ENCODE assay signal across 2 cellular contexts in the genomic region with DNA sequence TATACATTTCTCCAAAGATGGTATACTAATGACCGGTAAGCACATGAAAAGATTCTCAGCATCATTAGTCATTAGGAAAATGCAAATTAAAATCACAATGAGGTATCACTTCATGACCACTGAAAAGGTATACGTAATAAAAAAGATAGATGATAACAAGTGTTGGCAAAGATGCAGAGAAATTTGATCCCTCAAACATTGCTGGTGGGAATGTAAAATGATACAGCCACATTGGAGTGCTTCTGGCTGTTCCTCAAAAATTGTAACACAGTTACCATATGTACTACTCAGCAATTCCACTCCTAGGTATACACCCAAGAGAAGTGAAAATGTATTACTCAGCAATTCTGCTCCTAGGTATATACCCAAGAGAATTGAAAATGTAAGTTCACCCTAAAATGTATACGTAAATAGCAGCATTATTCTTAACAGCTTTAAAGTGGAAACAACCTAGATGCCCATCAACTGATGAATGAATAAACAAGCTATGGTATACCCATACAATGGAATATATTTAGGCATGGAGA.
TF ChIP-seq lines count a peak whose summit lies in the region.

No MANE protein-coding gene starts in this region.

TF ChIP-seq in HepG2, 621 proteins besides CTCF, POLR2A, EP300 and RAD21:
- TF ChIP-seq ZNF737 (CRISPR knock-in tag; IDR thresholded peaks at IDR 0.05; ENCODE audit: borderline replicate concordance) (no peak), MAFF (IDR thresholded peaks at IDR 0.05; ENCODE audit: low read depth, low read length) (peak; percentile 88), ZNF343 (CRISPR knock-in tag; IDR thresholded peaks at IDR 0.05) (no peak), MAFK (conservative IDR thresholded peaks at IDR 0.05 in 1 of 2, IDR thresholded peaks at IDR 0.05 in 1 of 2; ENCODE audit: low read length in 2 of 2) (peak; percentile 83 to 92), ZNF558 (CRISPR knock-in tag; IDR thresholded peaks at IDR 0.05; ENCODE audit: borderline replicate concordance) (no peak)

TF ChIP-seq in K562, 482 proteins besides CTCF, POLR2A, EP300 and RAD21:
- no peak for TF ChIP-seq HDAC1 (IDR thresholded peaks at IDR 0.05)
- no peak for TF ChIP-seq MYBL2 (IDR thresholded peaks at IDR 0.05; ENCODE audit: low read depth)
- TF ChIP-seq MYBL2 (CRISPR knock-in tag; IDR thresholded peaks at IDR 0.05; ENCODE audit: borderline replicate concordance): no peak
- TF ChIP-seq TEAD2 (tag; IDR thresholded peaks at IDR 0.05): no peak
- no peak for TF ChIP-seq TCF3 (CRISPR knock-in tag; IDR thresholded peaks at IDR 0.05)
- peak; percentile 31; the same call in 1 of the 2 replicates for TF ChIP-seq MAFF (IDR thresholded peaks at IDR 0.05; ENCODE audit: low read length)
- peak; percentile 84 for TF ChIP-seq ZNF316 (IDR thresholded peaks at IDR 0.05)
- peak; percentile 71 for TF ChIP-seq C11orf30 (IDR thresholded peaks at IDR 0.05; ENCODE audit: low read depth)
- peak; percentile 41; the same call in 1 of the 2 replicates for TF ChIP-seq MAFK (IDR thresholded peaks at IDR 0.05; ENCODE audit: low read length)
- no peak for TF ChIP-seq ETV1 (tag; conservative IDR thresholded peaks at IDR 0.05; ENCODE audit: low read depth)
- peak; percentile 53 for TF ChIP-seq MAFG (tag; conservative IDR thresholded peaks at IDR 0.05)
- TF ChIP-seq HIVEP1 (CRISPR knock-in tag; IDR thresholded peaks at IDR 0.05): no peak
- TF ChIP-seq ZKSCAN3 (CRISPR knock-in tag; IDR thresholded peaks at IDR 0.05): no peak
